15 cellular contexts compared by ENCODE assay signal in the genomic region with DNA sequence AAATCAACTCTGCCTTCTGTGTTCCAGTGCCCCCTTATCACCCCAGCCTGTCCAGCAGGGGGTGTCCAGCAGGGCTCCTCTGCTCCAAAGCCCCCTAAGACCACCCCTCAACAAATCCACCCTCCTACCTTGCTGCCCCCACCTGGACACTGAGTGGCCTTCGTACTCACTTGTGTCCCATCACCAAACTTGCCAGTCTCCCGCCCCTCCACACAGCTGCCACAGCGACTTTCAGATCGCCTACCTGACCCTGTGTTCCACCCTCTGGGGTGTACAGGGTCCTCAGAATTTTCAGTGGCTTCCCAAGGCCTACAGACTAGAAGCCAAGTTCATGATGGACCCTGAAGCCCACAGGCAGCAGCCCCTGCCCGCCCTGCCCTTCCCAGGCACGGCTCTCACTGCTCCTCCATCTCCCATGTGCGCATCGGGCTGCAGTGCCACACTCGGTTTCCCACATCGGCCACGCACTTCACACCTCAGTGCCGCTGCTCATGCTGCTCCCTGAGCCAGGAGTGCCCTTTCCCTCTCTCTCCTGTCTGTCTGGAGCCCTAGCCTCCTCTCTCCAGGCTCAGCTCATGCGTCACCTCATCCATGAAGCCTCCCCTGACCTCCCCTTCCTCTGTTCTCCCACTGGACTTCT. TPM values are rescaled to one million over a fixed set of nuclear protein-coding genes. Genes with fewer than 3 reads are reported as not detected.
DNase-seq lines count a peak whose midpoint lies in the region; ATAC-seq and TF ChIP-seq lines count a peak whose summit lies in the region.
"Had no signal": no experiment of that assay in that cellular context is flagged by ENCODE, and none has a peak within 500 bp of the region (broad histone marks: within the 10 kb centered on the region; RNA-seq: fewer than 3 reads in every experiment).

No MANE protein-coding gene starts in this region.

- H3K36me3 ChIP-seq in RWPE2 (ENCODE audit: low read depth): no peaks in the 10 kb centered on the region
- no peaks in the 10 kb centered on the region for H3K36me3 ChIP-seq in mucosa of descending colon (ENCODE audit: low read depth)
- no peaks in the 10 kb centered on the region for H3K36me3 ChIP-seq in H7 (replicated peaks; ENCODE audit: control insufficient read depth, insufficient read depth, low read length)
- H3K36me3 ChIP-seq: BE2C had no signal

- no peak for ATAC-seq in RWPE2 (ENCODE audit: low read depth)
- ATAC-seq in mucosa of descending colon: no peak
- ATAC-seq: HCT116 had no signal

- H3K36me3 Mint-ChIP-seq in chondrocyte (ENCODE audit: low read depth): no peaks in the 10 kb centered on the region
- H3K36me3 Mint-ChIP-seq: IgD-negative memory B cell had no signal

- H3K27ac ChIP-seq in RWPE2 (ENCODE audit: poor library complexity, severe bottlenecking) (no peak overlapping the region), caudate nucleus (ENCODE audit: low read depth, low read length) (no peak overlapping the region)
- H3K27ac ChIP-seq: GM23248 had no signal

- no peak overlapping the region for H3K27ac Mint-ChIP-seq in chondrocyte (ENCODE audit: unreplicated experiment)
- H3K27ac Mint-ChIP-seq: CD4-positive, alpha-beta T cell; HFFc6; IgD-negative memory B cell had no signal

- H3K27me3 ChIP-seq in RWPE2 (ENCODE audit: insufficient read depth, poor library complexity, severe bottlenecking) (peaks cover 24% of the 10 kb centered on the region), H7 (ENCODE audit: control insufficient read depth, insufficient read depth, low read length) (no peaks in the 10 kb centered on the region)
- H3K27me3 ChIP-seq: BE2C had no signal

- H3K4me3 Mint-ChIP-seq in chondrocyte (ENCODE audit: unreplicated experiment): no peak overlapping the region
- H3K4me3 Mint-ChIP-seq: CD4-positive, alpha-beta T cell; HFFc6; IgD-negative memory B cell had no signal

- H3K4me3 ChIP-seq in RWPE2 (ENCODE audit: severe bottlenecking) (no peak overlapping the region), mucosa of descending colon (no peak overlapping the region), H7 (ENCODE audit: insufficient read depth, low read depth, low read length) (no peak overlapping the region)
- H3K4me3 ChIP-seq: GM23248 had no signal

- H3K9me3 Mint-ChIP-seq in chondrocyte (ENCODE audit: low read depth): no peaks in the 10 kb centered on the region
- H3K9me3 Mint-ChIP-seq: CD4-positive, alpha-beta T cell; HFFc6; IgD-negative memory B cell had no signal

- H3K9me3 ChIP-seq in RWPE2 (ENCODE audit: severe bottlenecking) (no peaks in the 10 kb centered on the region), mucosa of descending colon (no peaks in the 10 kb centered on the region)
- H3K9me3 ChIP-seq: BE2C, Caco-2 had no signal

- H3K27me3 Mint-ChIP-seq in chondrocyte (ENCODE audit: low read depth): peaks cover 18% of the 10 kb centered on the region

- TF ChIP-seq CTCF in RWPE2 (IDR thresholded peaks at IDR 0.05; ENCODE audit: poor library complexity, severe bottlenecking) (no peak), chondrocyte (IDR thresholded peaks at IDR 0.05) (no peak), mucosa of descending colon (IDR thresholded peaks at IDR 0.05) (no peak)

- intact Hi-C loops in mucosa of descending colon (cut with DNase I, micrococcal nuclease): no loop called here

- no peaks in the 10 kb centered on the region for H3K4me1 Mint-ChIP-seq in chondrocyte (ENCODE audit: low read depth)

- DNase-seq in RWPE2 (ENCODE audit: low spot score) (peak; percentile 59), chondrocyte (ENCODE audit: low spot score) (peak; percentile 66), mucosa of descending colon (peak in 2 of 3 donors; percentile 7 to 17), H7 (no peak), caudate nucleus (lab: John Stamatoyannopoulos, UW) (no peak)
- DNase-seq in activated naive CD4-positive, alpha-beta T cell (lab: John Stamatoyannopoulos, UW): no peak
- DNase-seq: ACHN; BE2C; C1 segment of cervical spinal cord; Caco-2; CD4-positive, alpha-beta T cell; GM23248; HFFc6 had no signal

- H3K4me1 ChIP-seq in RWPE2 (ENCODE audit: insufficient read depth, poor library complexity, severe bottlenecking) (no peaks in the 10 kb centered on the region), mucosa of descending colon (ENCODE audit: low read depth) (peaks cover 8% of the 10 kb centered on the region)
- H3K4me1 ChIP-seq: Caco-2 had no signal

RNA-seq across cellular contexts. Expression of gene KCNH6, which starts 11.8 kb away (rescaled TPM):
- total RNA-seq in chondrocyte (not detected in 3 replicates), mucosa of descending colon (under 1 TPM in 2 of 3 donors, not detected in 1; 0.58 to 0.64 TPM)
- total RNA-seq in H7 (2014; rRNA removed; shearing (Covaris generic)): 1.5 and 1.6 TPM in 2 replicates
- total RNA-seq: Caco-2; CD4-positive, alpha-beta T cell; GM23248; HFFc6 had no signal

RNA-seq across cellular contexts. Expression of gene DCAF7, which starts 15.3 kb away (rescaled TPM):
- total RNA-seq in chondrocyte (66.2 to 70.4 TPM (median 69.3 TPM) in 3 replicates), mucosa of descending colon (10 to 100 TPM; 69.0 to 87.3 (median 84.9) TPM)
- 60.8 and 68.2 TPM in 2 replicates for total RNA-seq in H7 (2014; rRNA removed; shearing (Covaris generic))

RNA-seq across cellular contexts. Expression of gene ACE, which starts 58.1 kb away (rescaled TPM):
- total RNA-seq in chondrocyte (0.28 to 0.68 TPM (median 0.52 TPM) in 3 replicates), mucosa of descending colon (10 to 100 TPM; 16.0 to 24.6 (median 23.0) TPM)
- 4.6 and 7.6 TPM in 2 replicates for total RNA-seq in H7 (2014; rRNA removed; shearing (Covaris generic))

Comparison
In these comparisons a context has a peak if more than half of its experiments do, and no peak if none do; other contexts are left out.
1. DNase-seq: peak in RWPE2 (single experiment), chondrocyte (single experiment) and mucosa of descending colon (2 of 3); none in H7 (single experiment), activated naive CD4-positive, alpha-beta T cell (0 of 4) and caudate nucleus (0 of 61).